ENCODE assay signal across 11 cellular contexts in the genomic region with DNA sequence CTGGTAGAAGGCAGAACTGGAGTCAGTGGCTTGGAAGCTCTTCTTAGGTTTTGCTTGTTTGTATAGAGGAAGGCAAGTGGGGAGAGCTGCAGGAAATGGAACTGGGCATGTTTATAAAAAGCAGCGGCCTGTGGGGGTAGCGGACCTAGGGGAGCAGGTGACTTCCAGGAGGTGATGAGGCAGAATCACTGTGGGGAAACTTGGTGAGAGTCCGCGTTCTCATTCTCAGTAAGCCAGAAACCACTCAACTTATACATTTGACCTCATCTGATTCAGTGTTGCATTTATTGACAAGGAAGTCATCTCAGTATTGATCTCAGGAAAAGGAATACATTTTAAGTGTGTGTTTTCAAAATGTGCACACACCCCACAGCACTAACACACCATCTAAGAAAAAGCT.
DNase-seq lines count a peak whose midpoint lies in the region; ATAC-seq lines count a peak whose summit lies in the region.
"Had no signal": no experiment of that assay in that cellular context is flagged by ENCODE, and none has a peak within 500 bp of the region (broad histone marks: within the 10 kb centered on the region; RNA-seq: fewer than 3 reads in every experiment).

No MANE protein-coding gene starts in this region.

- intact Hi-C loops in Right ventricle myocardium inferior (cut with DNase I) (no loop called here), posterior vena cava (cut with DNase I) (no loop called here)

- DNase-seq in SHP77 treated with DMSO at 0.1 percent for 48 hours (lab: John Stamatoyannopoulos, UW): peak; percentile 15
- no peak for DNase-seq in Right ventricle myocardium inferior (ENCODE audit: missing footprints)
- no peak for DNase-seq in posterior vena cava (ENCODE audit: low spot score)
- no peak for DNase-seq in activated effector memory CD4-positive, alpha-beta T cell treated with anti-CD3 and anti-CD28 coated beads, Interleukin-2, amount 50 U/mL, for 16 hours
- DNase-seq: aorta, KG1, NCI-H526 had no signal

- ATAC-seq in GM18517 (IDR thresholded peaks at IDR 0.05; ENCODE audit: unreplicated experiment) (peak; percentile 68), GM21360 (IDR thresholded peaks at IDR 0.05; ENCODE audit: unreplicated experiment) (peak; percentile 83), HG02981 (IDR thresholded peaks at IDR 0.05; ENCODE audit: unreplicated experiment) (peak; percentile 65), Right ventricle myocardium inferior (no peak), HG03378 (IDR thresholded peaks at IDR 0.05; ENCODE audit: unreplicated experiment) (no peak)

Comparison
In these comparisons a context has a peak if more than half of its experiments do, and no peak if none do; other contexts are left out.
1. ATAC-seq: peak in GM18517 (single experiment), GM21360 (single experiment) and HG02981 (single experiment); none in Right ventricle myocardium inferior (single experiment) and HG03378 (single experiment).